ENCODE assay signal across 11 cellular contexts in the genomic region with DNA sequence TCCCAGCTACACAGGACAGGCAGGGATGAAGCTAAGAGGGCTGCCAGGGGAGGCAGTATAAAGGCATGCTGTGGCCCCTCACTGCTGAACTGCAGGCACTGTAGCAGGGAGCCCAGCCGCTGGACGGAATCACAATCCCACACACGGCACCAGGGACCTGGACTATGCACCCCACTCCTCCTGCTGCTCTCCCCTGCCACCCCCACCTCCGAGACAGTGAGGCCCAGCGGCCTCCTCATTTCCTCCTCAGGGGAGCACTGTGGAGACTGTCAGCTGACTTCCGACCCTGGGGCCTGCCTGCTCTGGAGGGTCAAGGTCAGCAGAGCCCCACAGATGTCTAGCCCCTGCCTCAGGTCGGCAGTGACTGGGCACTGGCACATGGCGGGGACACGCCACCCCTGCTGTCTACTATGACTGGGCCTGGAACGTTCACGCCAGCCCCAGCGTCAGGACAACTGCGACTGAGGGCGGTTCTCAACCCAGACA.
DNase-seq lines count a peak whose midpoint lies in the region; ATAC-seq and TF ChIP-seq lines count a peak whose summit lies in the region.
"Had no signal": no experiment of that assay in that cellular context is flagged by ENCODE, and none has a peak within 500 bp of the region (broad histone marks: within the 10 kb centered on the region; RNA-seq: fewer than 3 reads in every experiment).

No MANE protein-coding gene starts in this region.

- DNase-seq in activated CD4-positive, alpha-beta T cell treated with anti-CD3 and anti-CD28 coated beads for 36 hours, result no peak
- no peak for DNase-seq in activated CD4-positive, alpha-beta T cell treated with anti-CD3 and anti-CD28 coated beads for 4 hours
- DNase-seq in left ventricle myocardium superior (peak; percentile 32), kidney glomerular epithelial cell (lab: John Stamatoyannopoulos, UW) (no peak), GM03348 (ENCODE audit: low spot score) (no peak)
- DNase-seq in stimulated activated naive B cell treated with anti-CD40 and anti-IgM and Interleukin-4, amounts not matched to agents 10 μg/mL and 1 μg/mL and 100 μg/mL, for 72 hours, result no peak
- DNase-seq: brain microvascular endothelial cell, DMS79 treated with DMSO at 0.1 percent for 48 hours had no signal

- no peak overlapping the region for H3K4me3 ChIP-seq in OCI-LY3 (ENCODE audit: low read length)

- no peaks in the 10 kb centered on the region for H3K36me3 Mint-ChIP-seq in activated CD4-positive, alpha-beta T cell treated with anti-CD3 and anti-CD28 coated beads for 36 hours (ENCODE audit: low read depth)
- peaks cover 16 to 23% of the 10 kb centered on the region in 2 donors for H3K36me3 Mint-ChIP-seq in stimulated activated naive B cell treated with anti-CD40 and anti-IgM and Interleukin-4, amounts not matched to agents 10 μg/mL and 1 μg/mL and 100 μg/mL, for 72 hours

- ATAC-seq in activated CD4-positive, alpha-beta T cell treated with anti-CD3 and anti-CD28 coated beads for 36 hours, result peak; percentile 25
- ATAC-seq in left ventricle myocardium superior, result no peak
- ATAC-seq in stimulated activated naive B cell treated with anti-CD40 and anti-IgM and Interleukin-4, amounts not matched to agents 10 μg/mL and 1 μg/mL and 100 μg/mL, for 72 hours (replicated peaks), result peak in 1 of 2 donors; percentile 15
- no peak for ATAC-seq in GM21528 (IDR thresholded peaks at IDR 0.05; ENCODE audit: low FRiP score, unreplicated experiment)

- POLR2A ChIA-PET in activated CD4-positive, alpha-beta T cell treated with anti-CD3 and anti-CD28 coated beads for 36 hours (lab: Charles Lee), result no interaction called here

- peak overlapping the region; percentile 60 for H3K27ac Mint-ChIP-seq in activated CD4-positive, alpha-beta T cell treated with anti-CD3 and anti-CD28 coated beads for 36 hours
- peak overlapping the region; percentile 79 for H3K27ac Mint-ChIP-seq in stimulated activated naive B cell treated with anti-CD40 and anti-IgM and Interleukin-4, amounts not matched to agents 10 μg/mL and 1 μg/mL and 100 μg/mL, for 72 hours

- intact Hi-C loops in activated CD4-positive, alpha-beta T cell treated with anti-CD3 and anti-CD28 coated beads for 36 hours (cut with DNase I, micrococcal nuclease), result loop anchor here (2.0 kb wide), 2 partner anchors 67 to 89 kb away; no protein-coding TSS in a partner anchor
- intact Hi-C loops in left ventricle myocardium superior (cut with micrococcal nuclease), result no loop called here

- no peak overlapping the region for H3K9ac ChIP-seq in OCI-LY3 (ENCODE audit: low read length)

- no peak overlapping the region for H3K27ac ChIP-seq in OCI-LY3 (ENCODE audit: low read length)
- H3K27ac ChIP-seq: brain microvascular endothelial cell had no signal

- TF ChIP-seq CTCF in OCI-LY3 (IDR thresholded peaks at IDR 0.05; ENCODE audit: low read depth, low read length), result no peak

- H3K27me3 Mint-ChIP-seq in activated CD4-positive, alpha-beta T cell treated with anti-CD3 and anti-CD28 coated beads for 36 hours, result no peaks in the 10 kb centered on the region
- H3K27me3 Mint-ChIP-seq in stimulated activated naive B cell treated with anti-CD40 and anti-IgM and Interleukin-4, amounts not matched to agents 10 μg/mL and 1 μg/mL and 100 μg/mL, for 72 hours, result no peaks in the 10 kb centered on the region

- no peaks in the 10 kb centered on the region for H3K9me3 Mint-ChIP-seq in activated CD4-positive, alpha-beta T cell treated with anti-CD3 and anti-CD28 coated beads for 36 hours (ENCODE audit: low read depth)
- no peaks in the 10 kb centered on the region for H3K9me3 Mint-ChIP-seq in stimulated activated naive B cell treated with anti-CD40 and anti-IgM and Interleukin-4, amounts not matched to agents 10 μg/mL and 1 μg/mL and 100 μg/mL, for 72 hours
- H3K9me3 Mint-ChIP-seq: nephron had no signal

- peaks cover 80% of the 10 kb centered on the region for H3K4me1 Mint-ChIP-seq in activated CD4-positive, alpha-beta T cell treated with anti-CD3 and anti-CD28 coated beads for 36 hours
- peaks cover 83 to 100% of the 10 kb centered on the region in 2 donors for H3K4me1 Mint-ChIP-seq in stimulated activated naive B cell treated with anti-CD40 and anti-IgM and Interleukin-4, amounts not matched to agents 10 μg/mL and 1 μg/mL and 100 μg/mL, for 72 hours

- H3K27me3 ChIP-seq in OCI-LY3 (ENCODE audit: low read depth, low read length), result no peaks in the 10 kb centered on the region
- H3K27me3 ChIP-seq: brain microvascular endothelial cell had no signal

- CTCF ChIA-PET in activated CD4-positive, alpha-beta T cell treated with anti-CD3 and anti-CD28 coated beads for 36 hours (lab: Charles Lee), result interaction anchor here (1.2 to 2.4 kb wide), 2 partner anchors 65 to 90 kb away, joined by 4 to 12 read pairs; no protein-coding TSS in a partner anchor

- H2AFZ ChIP-seq in OCI-LY3 (ENCODE audit: low read depth, low read length), result no peak overlapping the region

- H3K4me3 Mint-ChIP-seq in activated CD4-positive, alpha-beta T cell treated with anti-CD3 and anti-CD28 coated beads for 36 hours, result no peak overlapping the region
- H3K4me3 Mint-ChIP-seq in stimulated activated naive B cell treated with anti-CD40 and anti-IgM and Interleukin-4, amounts not matched to agents 10 μg/mL and 1 μg/mL and 100 μg/mL, for 72 hours, result peak overlapping the region; percentile 10 to 67
- H3K4me3 Mint-ChIP-seq: nephron had no signal

- H4K20me1 ChIP-seq in OCI-LY3 (ENCODE audit: insufficient read depth, low read length), result peaks cover 40% of the 10 kb centered on the region

- H3K36me3 ChIP-seq in OCI-LY3 (replicated peaks; ENCODE audit: low read depth, low read length), result peaks cover 3% of the 10 kb centered on the region
- H3K36me3 ChIP-seq: brain microvascular endothelial cell had no signal

- H3K9me3 ChIP-seq in OCI-LY3 (ENCODE audit: insufficient read depth, low read length), result no peaks in the 10 kb centered on the region

- peaks cover 3% of the 10 kb centered on the region; the same call in 1 of the 2 replicates for H3K79me2 ChIP-seq in OCI-LY3 (ENCODE audit: low read length)

- peak overlapping the region; percentile 52 for H3K4me2 ChIP-seq in OCI-LY3 (ENCODE audit: low read length)

- peaks cover 20% of the 10 kb centered on the region for H3K4me1 ChIP-seq in OCI-LY3 (ENCODE audit: low read length)
